Comparison of ENCODE assay signal across 8 cellular contexts in genomic region chr12:108731866-108732461, GRCh38. TPM values are rescaled to one million over a fixed set of nuclear protein-coding genes. Genes with fewer than 3 reads are reported as not detected.
A peak's percentile ranks its signal among the peaks of the same experiment; 100 is the strongest.
DNase-seq lines count a peak whose midpoint lies in the region; ATAC-seq and TF ChIP-seq lines count a peak whose summit lies in the region.

No MANE protein-coding gene starts in this region.

- TF ChIP-seq CTCF in CD14-positive monocyte (IDR thresholded peaks at IDR 0.05) (peak; percentile 62), lower lobe of right lung (IDR thresholded peaks at IDR 0.05) (no peak)

- 5% methylated on average over 34 of the region's 34 CpGs for WGBS in ectodermal cell, 2 experiments

- H3K9me3 ChIP-seq in ectodermal cell (ENCODE audit: control insufficient read depth, low read length) (no peaks in the 10 kb centered on the region), lower lobe of right lung (no peaks in the 10 kb centered on the region)

- peaks cover 0 to 1% (median 0%) of the 10 kb centered on the region in 7 donors for H3K9me3 Mint-ChIP-seq in CD14-positive monocyte
- H3K9me3 Mint-ChIP-seq in activated CD8-positive, alpha-beta T cell treated with anti-CD3 and anti-CD28 coated beads, Interleukin-2, amount 10 ng/mL, durations not matched to agents 7 days and 5 days (ENCODE audit: insufficient read depth), result no peaks in the 10 kb centered on the region

- POLR2A ChIA-PET in activated CD8-positive, alpha-beta T cell treated with anti-CD3 and anti-CD28 coated beads, Interleukin-2, amount 10 ng/mL, durations not matched to agents 7 days and 5 days (lab: Charles Lee), result interaction anchor here (1.6 kb wide), 1 partner anchor 172 kb away, joined by 5 read pairs; the partner anchor contains the start of gene SART3

- DNase-seq in CD14-positive monocyte (ENCODE audit: low spot score), result peak; percentile 99
- peak; percentile 99 for DNase-seq in HK-2 (ENCODE audit: unreplicated experiment)
- DNase-seq in NCI-H82 treated with DMSO at 0.1 percent for 48 hours (lab: John Stamatoyannopoulos, UW; ENCODE audit: unreplicated experiment), result peak; percentile 98
- DNase-seq in activated CD8-positive, alpha-beta T cell treated with anti-CD3 and anti-CD28 coated beads, Interleukin-2, amount 10 ng/mL, durations not matched to agents 7 days and 5 days, result peak; percentile 98
- DNase-seq in lower lobe of right lung, result peak; percentile 100
- peak; percentile 92 to 98 (median 93) for DNase-seq in stimulated activated CD4-positive, alpha-beta T cell treated with anti-CD3 and anti-CD28 coated beads, TNF-alpha, amount 100 ng/mL, for 24 hours (ENCODE audit: low read depth in 3 of 3)

- peak overlapping the region; percentile 91 for H3K4me3 ChIP-seq in ectodermal cell (ENCODE audit: insufficient read depth, low read depth, low read length)
- H3K4me3 ChIP-seq in lower lobe of right lung, result peak overlapping the region; percentile 82

- H3K4me1 ChIP-seq in ectodermal cell (ENCODE audit: control insufficient read depth, insufficient read depth, low read length) (peaks cover 8% of the 10 kb centered on the region), lower lobe of right lung (peaks cover 35% of the 10 kb centered on the region)

- ATAC-seq in GM19455 (IDR thresholded peaks at IDR 0.05; ENCODE audit: unreplicated experiment) (peak; percentile 50), lower lobe of right lung (peak; percentile 88 to 92)
- peak; percentile 74 for ATAC-seq in activated CD8-positive, alpha-beta T cell treated with anti-CD3 and anti-CD28 coated beads, Interleukin-2, amount 10 ng/mL, durations not matched to agents 7 days and 5 days

- H3K4me3 Mint-ChIP-seq in CD14-positive monocyte, result peak overlapping the region; percentile 97
- H3K4me3 Mint-ChIP-seq in activated CD8-positive, alpha-beta T cell treated with anti-CD3 and anti-CD28 coated beads, Interleukin-2, amount 10 ng/mL, durations not matched to agents 7 days and 5 days, result peak overlapping the region; percentile 92

- CTCF ChIA-PET in activated CD8-positive, alpha-beta T cell treated with anti-CD3 and anti-CD28 coated beads, Interleukin-2, amount 10 ng/mL, durations not matched to agents 7 days and 5 days (lab: Charles Lee), result interaction anchor here (0.9 to 1.9 kb wide), 3 partner anchors 10 to 92 kb away, joined by 3 to 16 read pairs (median 4); no protein-coding TSS in a partner anchor

- intact Hi-C loops in CD14-positive monocyte (cut with micrococcal nuclease) (loop anchor here (1.0 to 10.0 kb wide), 7 partner anchors 9 to 170 kb away; partner anchors contain the start of genes ISCU (in 1 of the 2), SART3 (in 1 of the 2) and SSH1 (in 1 of the 2)), lower lobe of right lung (cut with DNase I) (no loop called here)

- H3K27ac ChIP-seq in ectodermal cell (ENCODE audit: insufficient read depth, low read depth, low read length, poor library complexity, severe bottlenecking) (peak overlapping the region; percentile 94), lower lobe of right lung (peak overlapping the region; percentile 95)

- peaks cover 0 to 3% (median 2%) of the 10 kb centered on the region in 3 donors for H3K27me3 Mint-ChIP-seq in CD14-positive monocyte (ENCODE audit: low read depth in 3 of 3)
- peaks cover 4% of the 10 kb centered on the region for H3K27me3 Mint-ChIP-seq in activated CD8-positive, alpha-beta T cell treated with anti-CD3 and anti-CD28 coated beads, Interleukin-2, amount 10 ng/mL, durations not matched to agents 7 days and 5 days (ENCODE audit: low read depth)

- peaks cover 73% of the 10 kb centered on the region for H3K4me1 Mint-ChIP-seq in CD14-positive monocyte
- H3K4me1 Mint-ChIP-seq in activated CD8-positive, alpha-beta T cell treated with anti-CD3 and anti-CD28 coated beads, Interleukin-2, amount 10 ng/mL, durations not matched to agents 7 days and 5 days (ENCODE audit: low read depth), result peaks cover 50% of the 10 kb centered on the region

- H3K27me3 ChIP-seq in ectodermal cell (ENCODE audit: control insufficient read depth, insufficient read depth, low read length, poor library complexity, severe bottlenecking) (no peaks in the 10 kb centered on the region), lower lobe of right lung (ENCODE audit: low read depth) (no peaks in the 10 kb centered on the region)

- peaks cover 13 to 17% of the 10 kb centered on the region in 2 donors for H3K36me3 Mint-ChIP-seq in CD14-positive monocyte
- H3K36me3 Mint-ChIP-seq in activated CD8-positive, alpha-beta T cell treated with anti-CD3 and anti-CD28 coated beads, Interleukin-2, amount 10 ng/mL, durations not matched to agents 7 days and 5 days (ENCODE audit: low read depth), result no peaks in the 10 kb centered on the region

- H3K27ac Mint-ChIP-seq in CD14-positive monocyte, result peak overlapping the region; percentile 98 to 100 (median 99)
- H3K27ac Mint-ChIP-seq in activated CD8-positive, alpha-beta T cell treated with anti-CD3 and anti-CD28 coated beads, Interleukin-2, amount 10 ng/mL, durations not matched to agents 7 days and 5 days, result peak overlapping the region; percentile 93

- no peaks in the 10 kb centered on the region for H3K36me3 ChIP-seq in ectodermal cell (ENCODE audit: control insufficient read depth, insufficient read depth, low read length)
- no peaks in the 10 kb centered on the region for H3K36me3 ChIP-seq in lower lobe of right lung

RNA-seq across cellular contexts. Expression of gene CORO1C, which starts 0.6 kb away (rescaled TPM):
- polyA plus RNA-seq in CD14-positive monocyte, result 100 to 1,000 TPM; 229 to 285 TPM
- total RNA-seq in activated CD8-positive, alpha-beta T cell treated with anti-CD3 and anti-CD28 coated beads, Interleukin-2, amount 10 ng/mL, durations not matched to agents 7 days and 5 days, result 10 to 100 TPM; 66.3 to 69.2 TPM
- 155 TPM for polyA plus RNA-seq in ectodermal cell (2013, experiment 1 of 4)
- polyA plus RNA-seq in ectodermal cell (2013, experiment 2 of 4), result 161 TPM
- polyA plus RNA-seq in ectodermal cell (2013, experiment 3 of 4), result 97.1 TPM
- 109 TPM for polyA plus RNA-seq in ectodermal cell (2013, experiment 4 of 4)
- total RNA-seq in lower lobe of right lung, result 307 TPM

Comparison
In these comparisons a context has a peak if more than half of its experiments do, and no peak if none do; other contexts are left out.
1. Peak in every context shown above with its lines: DNase-seq, ATAC-seq, H3K4me3 ChIP-seq and H3K27ac ChIP-seq.